In the genomic region with DNA sequence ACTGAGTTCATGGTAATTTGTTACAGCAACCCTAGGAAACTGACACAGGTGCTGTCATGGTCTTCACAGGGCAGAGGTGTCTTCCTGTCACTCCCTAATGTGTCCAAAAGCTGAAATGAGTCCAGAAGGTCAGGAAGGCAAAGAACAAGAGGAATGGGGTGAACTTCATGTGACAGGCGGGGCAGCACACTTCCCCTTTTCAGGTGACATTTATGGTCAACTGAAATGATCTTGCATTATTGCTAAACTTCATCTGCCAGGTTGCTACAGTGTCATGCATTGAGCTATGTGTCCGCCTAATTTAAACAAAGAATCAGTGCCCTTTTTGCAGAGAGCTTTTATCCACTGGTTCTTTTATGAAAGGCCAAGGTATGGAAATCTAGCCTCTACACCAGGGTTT, we compare ENCODE assay signal across 22 cellular contexts. TPM values are rescaled to one million over a fixed set of nuclear protein-coding genes. Genes with fewer than 3 reads are reported as not detected.
DNase-seq lines count a peak whose midpoint lies in the region; ATAC-seq and TF ChIP-seq lines count a peak whose summit lies in the region.
"Had no signal": no experiment of that assay in that cellular context is flagged by ENCODE, and none has a peak within 500 bp of the region (broad histone marks: within the 10 kb centered on the region; RNA-seq: fewer than 3 reads in every experiment).

No MANE protein-coding gene starts in this region.

- H3K4me3 Mint-ChIP-seq in nephron progenitor cell, result no peak overlapping the region
- no peak overlapping the region for H3K4me3 Mint-ChIP-seq in activated CD8-positive, alpha-beta T cell treated with anti-CD3 and anti-CD28 coated beads, Interleukin-2, amount 10 ng/mL, durations not matched to agents 7 days and 5 days
- H3K4me3 Mint-ChIP-seq: CD8-positive, alpha-beta T cell; IgD-negative memory B cell had no signal

- peak; percentile 62 for DNase-seq in MV-4-11 (lab: John Stamatoyannopoulos, UW)
- DNase-seq in RPMI8226, result peak; percentile 21
- DNase-seq in nephron progenitor cell, result no peak
- no peak for DNase-seq in activated CD8-positive, alpha-beta T cell treated with anti-CD3 and anti-CD28 coated beads, Interleukin-2, amount 10 ng/mL, durations not matched to agents 7 days and 5 days
- no peak for DNase-seq in medulla oblongata (ENCODE audit: extremely low spot score)
- no peak for DNase-seq in T1000 (lab: John Stamatoyannopoulos, UW)
- no peak for DNase-seq in iPS-NIHi7 (ENCODE audit: extremely low spot score)
- DNase-seq: Calu3; CD8-positive, alpha-beta T cell; EL; H7; MM.1S; NCI-H1417 treated with DMSO at 0.1 percent for 48 hours; NCI-H2029; NCI-H526; SHP77 treated with DMSO at 0.1 percent for 48 hours; SK-N-SH; T-helper 1 cell had no signal

- no peak for TF ChIP-seq CTCF in nephron progenitor cell (IDR thresholded peaks at IDR 0.05)

- H3K9me3 Mint-ChIP-seq in nephron progenitor cell, result peaks cover 13% of the 10 kb centered on the region
- no peaks in the 10 kb centered on the region for H3K9me3 Mint-ChIP-seq in activated CD8-positive, alpha-beta T cell treated with anti-CD3 and anti-CD28 coated beads, Interleukin-2, amount 10 ng/mL, durations not matched to agents 7 days and 5 days (ENCODE audit: insufficient read depth)

- ATAC-seq in GM19351 (IDR thresholded peaks at IDR 0.05; ENCODE audit: unreplicated experiment), result peak; percentile 72
- ATAC-seq in activated CD8-positive, alpha-beta T cell treated with anti-CD3 and anti-CD28 coated beads, Interleukin-2, amount 10 ng/mL, durations not matched to agents 7 days and 5 days, result no peak
- ATAC-seq: A549; CD8-positive, alpha-beta T cell had no signal

- H3K4me1 Mint-ChIP-seq in nephron progenitor cell, result peaks cover 18% of the 10 kb centered on the region
- H3K4me1 Mint-ChIP-seq in activated CD8-positive, alpha-beta T cell treated with anti-CD3 and anti-CD28 coated beads, Interleukin-2, amount 10 ng/mL, durations not matched to agents 7 days and 5 days (ENCODE audit: low read depth), result no peaks in the 10 kb centered on the region

- H3K27me3 Mint-ChIP-seq in nephron progenitor cell (ENCODE audit: low read depth, poor library complexity), result peaks cover 6% of the 10 kb centered on the region
- H3K27me3 Mint-ChIP-seq in activated CD8-positive, alpha-beta T cell treated with anti-CD3 and anti-CD28 coated beads, Interleukin-2, amount 10 ng/mL, durations not matched to agents 7 days and 5 days (ENCODE audit: low read depth), result no peaks in the 10 kb centered on the region

- H3K27ac Mint-ChIP-seq in nephron progenitor cell, result peak overlapping the region; percentile 19
- no peak overlapping the region for H3K27ac Mint-ChIP-seq in activated CD8-positive, alpha-beta T cell treated with anti-CD3 and anti-CD28 coated beads, Interleukin-2, amount 10 ng/mL, durations not matched to agents 7 days and 5 days
- H3K27ac Mint-ChIP-seq: CD8-positive, alpha-beta T cell; IgD-negative memory B cell had no signal

- CTCF ChIA-PET in activated CD8-positive, alpha-beta T cell treated with anti-CD3 and anti-CD28 coated beads, Interleukin-2, amount 10 ng/mL, durations not matched to agents 7 days and 5 days (lab: Charles Lee), result no interaction called here

- POLR2A ChIA-PET in activated CD8-positive, alpha-beta T cell treated with anti-CD3 and anti-CD28 coated beads, Interleukin-2, amount 10 ng/mL, durations not matched to agents 7 days and 5 days (lab: Charles Lee), result no interaction called here

- H3K36me3 Mint-ChIP-seq in nephron progenitor cell (ENCODE audit: low read depth), result no peaks in the 10 kb centered on the region
- H3K36me3 Mint-ChIP-seq in activated CD8-positive, alpha-beta T cell treated with anti-CD3 and anti-CD28 coated beads, Interleukin-2, amount 10 ng/mL, durations not matched to agents 7 days and 5 days (ENCODE audit: low read depth), result no peaks in the 10 kb centered on the region
- H3K36me3 Mint-ChIP-seq: CD8-positive, alpha-beta T cell had no signal

RNA-seq across cellular contexts. Expression of gene CCDC149, which starts 15.9 kb away (rescaled TPM):
- total RNA-seq in activated CD8-positive, alpha-beta T cell treated with anti-CD3 and anti-CD28 coated beads, Interleukin-2, amount 10 ng/mL, durations not matched to agents 7 days and 5 days, result not detected
- total RNA-seq: CD8-positive, alpha-beta T cell; OCI-LY7 had no signal

Comparison
In these comparisons a context has a peak if more than half of its experiments do, and no peak if none do; other contexts are left out.
1. DNase-seq: peak in MV-4-11 (single experiment) and RPMI8226 (single experiment); none in nephron progenitor cell (single experiment), activated CD8-positive, alpha-beta T cell treated with anti-CD3 and anti-CD28 coated beads, Interleukin-2, amount 10 ng/mL, durations not matched to agents 7 days and 5 days (single experiment), medulla oblongata (single experiment), T1000 (single experiment) and iPS-NIHi7 (single experiment).